1 cellular context compared by ENCODE assay signal in genomic region chr10:67883710-67884312, GRCh38.
TF ChIP-seq lines count a peak whose summit lies in the region.

No MANE protein-coding gene starts in this region.

TF ChIP-seq in GM23338, 12 proteins besides CTCF, POLR2A, EP300 and RAD21 (continued from another document):
- TF ChIP-seq REST (IDR thresholded peaks at IDR 0.05; ENCODE audit: unreplicated experiment) (no peak), ZNF114 (CRISPR knock-in tag; IDR thresholded peaks at IDR 0.05) (no peak), ZNF331 (CRISPR knock-in tag; IDR thresholded peaks at IDR 0.05; ENCODE audit: low read depth) (no peak), EZH2 (IDR thresholded peaks at IDR 0.05; ENCODE audit: low read depth, unreplicated experiment) (no peak), CREB1 (CRISPR knock-in tag; IDR thresholded peaks at IDR 0.05; ENCODE audit: low read depth) (no peak), POLR2AphosphoS5 (IDR thresholded peaks at IDR 0.05; ENCODE audit: low read depth) (no peak), JUNB (IDR thresholded peaks at IDR 0.05; ENCODE audit: unreplicated experiment) (no peak)
- TF ChIP-seq, protein P1, sequence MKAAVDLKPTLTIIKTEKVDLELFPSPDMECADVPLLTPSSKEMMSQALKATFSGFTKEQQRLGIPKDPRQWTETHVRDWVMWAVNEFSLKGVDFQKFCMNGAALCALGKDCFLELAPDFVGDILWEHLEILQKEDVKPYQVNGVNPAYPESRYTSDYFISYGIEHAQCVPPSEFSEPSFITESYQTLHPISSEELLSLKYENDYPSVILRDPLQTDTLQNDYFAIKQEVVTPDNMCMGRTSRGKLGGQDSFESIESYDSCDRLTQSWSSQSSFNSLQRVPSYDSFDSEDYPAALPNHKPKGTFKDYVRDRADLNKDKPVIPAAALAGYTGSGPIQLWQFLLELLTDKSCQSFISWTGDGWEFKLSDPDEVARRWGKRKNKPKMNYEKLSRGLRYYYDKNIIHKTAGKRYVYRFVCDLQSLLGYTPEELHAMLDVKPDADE (IDR thresholded peaks at IDR 0.05): no peak
